24 cellular contexts compared by ENCODE assay signal in genomic region chr14:44029933-44030332, GRCh38.
DNase-seq lines count a peak whose midpoint lies in the region; ATAC-seq, FAIRE-seq and TF ChIP-seq lines count a peak whose summit lies in the region.
"Had no signal": no experiment of that assay in that cellular context is flagged by ENCODE, and none has a peak within 500 bp of the region (broad histone marks: within the 10 kb centered on the region; RNA-seq: fewer than 3 reads in every experiment).

No MANE protein-coding gene starts in this region.

- ATAC-seq in left ventricle myocardium superior (peak; percentile 63), HG03378 (IDR thresholded peaks at IDR 0.05; ENCODE audit: unreplicated experiment) (no peak)
- ATAC-seq: effector memory CD8-positive, alpha-beta T cell; natural killer cell treated with Interleukin-12 subunit alpha and Interleukin-12 subunit beta and Interleukin-15 and Interleukin-18, amount 100 ng/mL, for 72 hours; stimulated activated naive B cell treated with anti-CD40 and anti-IgM and Interleukin-4, amounts not matched to agents 10 μg/mL and 1 μg/mL and 100 μg/mL, for 72 hours had no signal

- intact Hi-C loops in A673 (cut with micrococcal nuclease; ENCODE audit: unreplicated experiment) (no loop called here), left ventricle myocardium superior (cut with micrococcal nuclease) (no loop called here)

- H3K4me1 Mint-ChIP-seq in type B pancreatic cell (ENCODE audit: unreplicated experiment), result no peaks in the 10 kb centered on the region
- H3K4me1 Mint-ChIP-seq: activated naive CD4-positive, alpha-beta T cell treated with anti-CD3 and anti-CD28 coated beads, Interleukin-2, amount 50 U/mL, for 24 hours; stimulated activated naive B cell treated with anti-CD40 and anti-IgM and Interleukin-4, amounts not matched to agents 10 μg/mL and 1 μg/mL and 100 μg/mL, for 72 hours had no signal

- no TSS peak for BruUV-seq in A673 (replicated peaks; lab: Mats Ljungman, UMichigan)

- no peak for FAIRE-seq in bronchial epithelial cell (lab: Jason Lieb, UNC)
- FAIRE-seq: TTC549 had no signal

- no peaks in the 10 kb centered on the region for H3K36me3 ChIP-seq in A673 (ENCODE audit: insufficient read depth, low read length, poor library complexity, severe bottlenecking)
- H3K36me3 ChIP-seq in MG63, result no peaks in the 10 kb centered on the region
- no peaks in the 10 kb centered on the region for H3K36me3 ChIP-seq in bronchial epithelial cell (ENCODE audit: control insufficient read depth, insufficient read depth, low read length)
- H3K36me3 ChIP-seq: thoracic aorta had no signal

- H3K27ac Mint-ChIP-seq in type B pancreatic cell, result no peak overlapping the region
- H3K27ac Mint-ChIP-seq: activated naive CD4-positive, alpha-beta T cell treated with anti-CD3 and anti-CD28 coated beads, Interleukin-2, amount 50 U/mL, for 24 hours; effector memory CD8-positive, alpha-beta T cell; natural killer cell treated with Interleukin-12 subunit alpha and Interleukin-12 subunit beta and Interleukin-15 and Interleukin-18, amount 100 ng/mL, for 72 hours; stimulated activated naive B cell treated with anti-CD40 and anti-IgM and Interleukin-4, amounts not matched to agents 10 μg/mL and 1 μg/mL and 100 μg/mL, for 72 hours had no signal

- no peaks in the 10 kb centered on the region for H3K36me3 Mint-ChIP-seq in type B pancreatic cell
- H3K36me3 Mint-ChIP-seq: activated naive CD4-positive, alpha-beta T cell treated with anti-CD3 and anti-CD28 coated beads, Interleukin-2, amount 50 U/mL, for 24 hours; natural killer cell treated with Interleukin-12 subunit alpha and Interleukin-12 subunit beta and Interleukin-15 and Interleukin-18, amount 100 ng/mL, for 72 hours; stimulated activated naive B cell treated with anti-CD40 and anti-IgM and Interleukin-4, amounts not matched to agents 10 μg/mL and 1 μg/mL and 100 μg/mL, for 72 hours had no signal

- no peaks in the 10 kb centered on the region for H3K9me3 Mint-ChIP-seq in type B pancreatic cell
- H3K9me3 Mint-ChIP-seq: activated naive CD4-positive, alpha-beta T cell treated with anti-CD3 and anti-CD28 coated beads, Interleukin-2, amount 50 U/mL, for 24 hours had no signal

- H3K4me3 ChIP-seq in A673 (ENCODE audit: low read depth, low read length, poor library complexity, severe bottlenecking) (no peak overlapping the region), MG63 (no peak overlapping the region), bronchial epithelial cell (ENCODE audit: low read depth, low read length) (no peak overlapping the region)
- H3K4me3 ChIP-seq: thoracic aorta had no signal

- no peak for TF ChIP-seq CTCF in A673 (conservative IDR thresholded peaks at IDR 0.05; ENCODE audit: low read depth, low read length)
- no peak for TF ChIP-seq CTCF in bronchial epithelial cell (IDR thresholded peaks at IDR 0.05; ENCODE audit: insufficient read depth, low read length, severe bottlenecking)
- no peak for TF ChIP-seq CTCF in type B pancreatic cell (conservative IDR thresholded peaks at IDR 0.05)

- no peak overlapping the region for H3K4me3 Mint-ChIP-seq in type B pancreatic cell
- H3K4me3 Mint-ChIP-seq: activated naive CD4-positive, alpha-beta T cell treated with anti-CD3 and anti-CD28 coated beads, Interleukin-2, amount 50 U/mL, for 24 hours; effector memory CD8-positive, alpha-beta T cell; natural killer cell treated with Interleukin-12 subunit alpha and Interleukin-12 subunit beta and Interleukin-15 and Interleukin-18, amount 100 ng/mL, for 72 hours; stimulated activated naive B cell treated with anti-CD40 and anti-IgM and Interleukin-4, amounts not matched to agents 10 μg/mL and 1 μg/mL and 100 μg/mL, for 72 hours had no signal

- DNase-seq in A673 (ENCODE audit: low spot score) (peak; percentile 19), MG63 (peak; percentile 1), bronchial epithelial cell (ENCODE audit: low read depth) (peak; percentile 23), left ventricle myocardium superior (no peak), type B pancreatic cell (ENCODE audit: extremely low spot score, unreplicated experiment) (no peak), SHP77 treated with DMSO at 0.1 percent for 48 hours (lab: John Stamatoyannopoulos, UW) (no peak), NCI-H146 treated with DMSO at 0.1 percent for 48 hours (lab: John Stamatoyannopoulos, UW; ENCODE audit: unreplicated experiment) (no peak)
- DNase-seq: activated CD4-positive, alpha-beta T cell treated with anti-CD3 and anti-CD28 coated beads for 4 hours; effector memory CD8-positive, alpha-beta T cell; foreskin fibroblast; KBM-7; midbrain; NCI-H1092 treated with DMSO at 0.1 percent for 48 hours; NCI-H2081 treated with DMSO at 0.1 percent for 48 hours; NCI-H510A; stimulated activated CD4-positive, alpha-beta T cell treated with anti-CD3 and anti-CD28 coated beads, Interleukin-1b, Interleukin-23, amount 100 ng/mL, for 48 hours; stimulated activated naive B cell treated with anti-CD40 and anti-IgM and Interleukin-4, amounts not matched to agents 10 μg/mL and 1 μg/mL and 100 μg/mL, for 72 hours had no signal

- POLR2A ChIA-PET in A673 (lab: Charles Lee; ENCODE audit: low non-redundant PET), result no interaction called here

- CTCF ChIA-PET in A673 (lab: Charles Lee), result no interaction called here

- H3K27me3 Mint-ChIP-seq in type B pancreatic cell, result no peaks in the 10 kb centered on the region
- H3K27me3 Mint-ChIP-seq: activated naive CD4-positive, alpha-beta T cell treated with anti-CD3 and anti-CD28 coated beads, Interleukin-2, amount 50 U/mL, for 24 hours; effector memory CD8-positive, alpha-beta T cell; natural killer cell treated with Interleukin-12 subunit alpha and Interleukin-12 subunit beta and Interleukin-15 and Interleukin-18, amount 100 ng/mL, for 72 hours; stimulated activated naive B cell treated with anti-CD40 and anti-IgM and Interleukin-4, amounts not matched to agents 10 μg/mL and 1 μg/mL and 100 μg/mL, for 72 hours had no signal

- H3K4me1 ChIP-seq in A673 (ENCODE audit: insufficient read depth, low read length, poor library complexity, severe bottlenecking), result peaks cover 3% of the 10 kb centered on the region
- H3K4me1 ChIP-seq: parathyroid adenoma had no signal

- no peaks in the 10 kb centered on the region for H3K9me3 ChIP-seq in A673 (ENCODE audit: low read depth, low read length, poor library complexity, severe bottlenecking)
- H3K9me3 ChIP-seq in MG63, result no peaks in the 10 kb centered on the region
- H3K9me3 ChIP-seq: thoracic aorta had no signal

- no peak overlapping the region for H3K27ac ChIP-seq in A673 (ENCODE audit: low read depth, low read length, poor library complexity, severe bottlenecking)
- H3K27ac ChIP-seq: C4-2B, parathyroid adenoma, thoracic aorta had no signal

- H3K27me3 ChIP-seq in A673 (replicated peaks; ENCODE audit: insufficient read depth, low read depth, low read length, poor library complexity) (no peaks in the 10 kb centered on the region), MG63 (no peaks in the 10 kb centered on the region), bronchial epithelial cell (ENCODE audit: control insufficient read depth, insufficient read depth, low read length) (no peaks in the 10 kb centered on the region)

Comparison
In these comparisons a context has a peak if more than half of its experiments do, and no peak if none do; other contexts are left out.
1. DNase-seq: peak in A673 (single experiment), MG63 (single experiment) and bronchial epithelial cell (single experiment); none in left ventricle myocardium superior (single experiment), type B pancreatic cell (single experiment), SHP77 treated with DMSO at 0.1 percent for 48 hours (single experiment) and NCI-H146 treated with DMSO at 0.1 percent for 48 hours (single experiment).